In the genomic region with DNA sequence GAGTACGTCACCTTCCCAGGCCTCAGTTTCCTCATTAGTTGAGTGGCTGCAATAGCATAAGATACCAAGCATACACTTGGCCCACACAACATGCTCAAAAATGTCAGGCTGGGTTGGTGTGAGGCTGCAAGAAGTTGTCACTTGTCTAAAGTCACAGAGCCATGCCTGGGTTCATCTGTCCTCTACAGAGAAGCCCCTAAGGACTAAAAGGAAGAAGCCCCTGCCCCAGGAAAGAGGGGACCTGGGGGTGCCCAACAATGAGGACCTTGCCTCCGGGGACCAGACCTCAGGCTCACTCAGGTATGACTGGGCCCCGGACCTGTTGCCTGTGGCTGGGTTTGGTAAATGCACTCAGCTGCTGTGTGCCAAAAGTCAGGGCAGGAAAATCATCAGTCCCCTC, we compare ENCODE assay signal across 3 cellular contexts.
"Had no signal": no experiment of that assay in that cellular context is flagged by ENCODE, and none has a peak within 500 bp of the region (broad histone marks: within the 10 kb centered on the region; RNA-seq: fewer than 3 reads in every experiment).

No MANE protein-coding gene starts in this region.

- DNase-seq: H9, HCEC 1CT had no signal

- ATAC-seq: GM23338 had no signal

- H2AFZ ChIP-seq: GM23338 had no signal

- H3K4me2 ChIP-seq: GM23338 had no signal

- H3K4me3 ChIP-seq: GM23338 had no signal
